In genomic region chr1:67332653-67333529, GRCh38 we compare ENCODE assay signal across 12 cellular contexts. TPM values are rescaled to one million over a fixed set of nuclear protein-coding genes. Genes with fewer than 3 reads are reported as not detected.
DNase-seq lines count a peak whose midpoint lies in the region; ATAC-seq and TF ChIP-seq lines count a peak whose summit lies in the region.
"Had no signal": no experiment of that assay in that cellular context is flagged by ENCODE, and none has a peak within 500 bp of the region (broad histone marks: within the 10 kb centered on the region; RNA-seq: fewer than 3 reads in every experiment).

No MANE protein-coding gene starts in this region.

- in situ Hi-C loops in G401 (cut with HindIII; ENCODE audit: low sequenced_read_pairs) = loop anchor here (25.0 kb wide), 1 partner anchor 179 kb away; no protein-coding TSS in a partner anchor

- no peaks in the 10 kb centered on the region for H3K9me3 Mint-ChIP-seq in memory B cell

- no peaks in the 10 kb centered on the region for H3K36me3 ChIP-seq in heart right ventricle
- no peaks in the 10 kb centered on the region for H3K36me3 ChIP-seq in heart left ventricle
- H3K36me3 ChIP-seq: brain microvascular endothelial cell had no signal

- peaks cover 12% of the 10 kb centered on the region for H3K4me1 Mint-ChIP-seq in memory B cell

- H3K27ac Mint-ChIP-seq in memory B cell = no peak overlapping the region

- H3K4me1 ChIP-seq in heart right ventricle (no peaks in the 10 kb centered on the region), heart left ventricle (no peaks in the 10 kb centered on the region)

- no peak for TF ChIP-seq CTCF in heart right ventricle (IDR thresholded peaks at IDR 0.05)
- TF ChIP-seq CTCF in heart left ventricle (IDR thresholded peaks at IDR 0.05) = no peak

- H3K27ac ChIP-seq in heart right ventricle (no peak overlapping the region), heart left ventricle (no peak overlapping the region)
- H3K27ac ChIP-seq: brain microvascular endothelial cell, hepatocyte had no signal

- H3K36me3 Mint-ChIP-seq in memory B cell = no peaks in the 10 kb centered on the region

- WGBS in heart right ventricle, 2 donors = 65 to 66% methylated on average over 4 of the region's 4 CpGs
- WGBS in heart left ventricle, 4 donors = 62 to 67% (median 65%) methylated on average over 4 of the region's 4 CpGs

- ATAC-seq in GM18867 (IDR thresholded peaks at IDR 0.05; ENCODE audit: unreplicated experiment) = peak; percentile 95
- ATAC-seq in GM21529 (IDR thresholded peaks at IDR 0.05; ENCODE audit: unreplicated experiment) = peak; percentile 92
- peak; percentile 94 for ATAC-seq in HG03378 (IDR thresholded peaks at IDR 0.05; ENCODE audit: unreplicated experiment)
- ATAC-seq in memory B cell (ENCODE audit: low read depth) = peak; percentile 38
- no peak for ATAC-seq in heart right ventricle
- ATAC-seq in heart left ventricle = no peak

- H3K4me3 ChIP-seq in heart right ventricle (no peak overlapping the region), heart left ventricle (no peak overlapping the region)
- H3K4me3 ChIP-seq: hepatocyte had no signal

- H3K9me3 ChIP-seq in heart right ventricle = no peaks in the 10 kb centered on the region
- no peaks in the 10 kb centered on the region for H3K9me3 ChIP-seq in heart left ventricle

- no peak overlapping the region for H3K4me3 Mint-ChIP-seq in memory B cell

- intact Hi-C loops in heart right ventricle (cut with DNase I) (no loop called here), heart left ventricle (cut with DNase I) (no loop called here)

- no peaks in the 10 kb centered on the region for H3K27me3 ChIP-seq in heart right ventricle
- peaks cover 0 to 4% (median 0%) of the 10 kb centered on the region in 9 donors for H3K27me3 ChIP-seq in heart left ventricle
- H3K27me3 ChIP-seq: brain microvascular endothelial cell, hepatocyte had no signal

- no peaks in the 10 kb centered on the region for H3K27me3 Mint-ChIP-seq in memory B cell

- DNase-seq in memory B cell (ENCODE audit: low spot score in 2 of 2) (no peak), NCI-H524 treated with DMSO at 0.1 percent for 48 hours (lab: John Stamatoyannopoulos, UW) (no peak), G401 (ENCODE audit: low spot score) (no peak), heart right ventricle (no peak), heart left ventricle (no peak)
- DNase-seq: brain microvascular endothelial cell, NCI-H1092 treated with DMSO at 0.1 percent for 48 hours had no signal

- TF ChIP-seq POLR2A in heart left ventricle (IDR thresholded peaks at IDR 0.05) = no peak

RNA-seq across cellular contexts. Expression of gene IL12RB2, which starts 25.2 kb away (rescaled TPM):
- not detected in 2 replicates for total RNA-seq in G401 (2014; rRNA removed; shearing (Covaris generic))
- total RNA-seq in heart right ventricle = 1 to 10 TPM in 1 of 10 donors, under 1 TPM in 9; 0.15 to 1.2 (median 0.33) TPM
- polyA plus RNA-seq in heart right ventricle = under 1 TPM in 1 of 2 donors, not detected in 1; 0.09 TPM
- 1 to 10 TPM in 2 of 9 donors, under 1 TPM in 5, not detected in 2; 0.25 to 1.9 (median 0.83) TPM for total RNA-seq in heart left ventricle
- under 1 TPM; 0.04 to 0.08 TPM for polyA plus RNA-seq in heart left ventricle
- total RNA-seq: osteocyte had no signal
- polyA plus RNA-seq: hepatocyte had no signal

Comparison
In these comparisons a context has a peak if more than half of its experiments do, and no peak if none do; other contexts are left out.
1. ATAC-seq: peak in GM18867 (single experiment), GM21529 (single experiment), HG03378 (single experiment) and memory B cell (single experiment); none in heart right ventricle (0 of 8) and heart left ventricle (0 of 4).